Comparison of ENCODE assay signal across 12 cellular contexts in genomic region chr11:17498058-17498457, GRCh38. TPM values are rescaled to one million over a fixed set of nuclear protein-coding genes. Genes with fewer than 3 reads are reported as not detected.
DNase-seq lines count a peak whose midpoint lies in the region; ATAC-seq, FAIRE-seq and TF ChIP-seq lines count a peak whose summit lies in the region.
"Had no signal": no experiment of that assay in that cellular context is flagged by ENCODE, and none has a peak within 500 bp of the region (broad histone marks: within the 10 kb centered on the region; RNA-seq: fewer than 3 reads in every experiment).

No MANE protein-coding gene starts in this region.

- no peak for TF ChIP-seq POLR2A in H1 (IDR thresholded peaks at IDR 0.05; ENCODE audit: control extremely low read depth in 1 of 2, low read depth in 2 of 2, low read length in 2 of 2)
- TF ChIP-seq POLR2A in GM12892 (IDR thresholded peaks at IDR 0.05; ENCODE audit: low read depth, low read length): no peak

- no peak overlapping the region for H3K18ac ChIP-seq in H1 (ENCODE audit: extremely low read depth, low read length)

- no peak overlapping the region for H3K56ac ChIP-seq in H1 (replicated peaks; ENCODE audit: insufficient read length, low read depth, low read length)

- H3K23ac ChIP-seq in H1 (ENCODE audit: insufficient read length): no peak overlapping the region

- FAIRE-seq in H1 (lab: Jason Lieb, UNC): no peak
- FAIRE-seq in GM12892 (lab: Jason Lieb, UNC): no peak

- no peak for TF ChIP-seq EP300 in H1 (IDR thresholded peaks at IDR 0.05; ENCODE audit: borderline replicate concordance in 1 of 2, low read depth in 2 of 2, low read length in 2 of 2)

- H3K9me3 ChIP-seq in BLaER1 treated with 17β-estradiol and CSF1 and Interleukin-3, amounts not matched to agents 10 nM and 100 nM (replicated peaks in 1 of 11): no peaks in the 10 kb centered on the region
- no peaks in the 10 kb centered on the region for H3K9me3 ChIP-seq in H1 (ENCODE audit: insufficient read depth in 2 of 2, low read depth in 1 of 2, low read length in 1 of 2)
- H3K9me3 ChIP-seq: BLaER1, MG63 had no signal

- no peak overlapping the region for H2BK20ac ChIP-seq in H1 (ENCODE audit: low read length)

- no peak overlapping the region for H4K5ac ChIP-seq in H1 (ENCODE audit: insufficient read length, low read depth, low read length)

- no peaks in the 10 kb centered on the region for H3K23me2 ChIP-seq in H1 (ENCODE audit: low read depth, low read length)

- POLR2A ChIA-PET in H1 (lab: Charles Lee; ENCODE audit: partially characterized antibody): interaction anchor here (0.8 to 1.5 kb wide), 4 partner anchors 10 to 114 kb away, joined by 3 to 4 read pairs (median 4); partner anchors contain the start of gene OTOG

- no peak overlapping the region for H2BK15ac ChIP-seq in H1 (ENCODE audit: low read length)

- no peaks in the 10 kb centered on the region for H3K36me3 ChIP-seq in BLaER1 treated with 17β-estradiol and CSF1 and Interleukin-3, amounts not matched to agents 10 nM and 100 nM
- H3K36me3 ChIP-seq in H1 (ENCODE audit: control insufficient read depth in 2 of 4, insufficient read depth in 4 of 4, low read length in 3 of 4): no peaks in the 10 kb centered on the region
- H3K36me3 ChIP-seq: BLaER1, MG63 had no signal

- H2BK12ac ChIP-seq in H1 (ENCODE audit: low read depth, low read length): no peak overlapping the region

- H3K79me1 ChIP-seq in H1 (ENCODE audit: low read depth, low read length): no peaks in the 10 kb centered on the region

- DNase-seq in HL-60 (ENCODE audit: low read depth in 1 of 2, low spot score in 1 of 2) (peak; percentile 59 to 93), NCI-H510A (lab: John Stamatoyannopoulos, UW) (peak; percentile 64), H1 (ENCODE audit: low read depth in 1 of 2, low spot score in 2 of 2) (peak in 1 of 2 experiments; percentile 50), germinal center (ENCODE audit: low spot score) (no peak), GM12892 (ENCODE audit: insufficient read length) (no peak), foreskin keratinocyte (no peak)
- DNase-seq in central memory CD4-positive, alpha-beta T cell: no peak
- DNase-seq: MG63; stimulated activated CD4-positive, alpha-beta T cell treated with anti-CD3 and anti-CD28 coated beads, Interleukin-4, amount 100 ng/mL, for 1 hour had no signal

- TF ChIP-seq CTCF in HL-60 (IDR thresholded peaks at IDR 0.05; ENCODE audit: insufficient read depth, low read length): no peak
- no peak for TF ChIP-seq CTCF in H1 (IDR thresholded peaks at IDR 0.05; ENCODE audit: control extremely low read depth in 1 of 3, insufficient read depth in 1 of 3, low read depth in 1 of 3, low read length in 3 of 3)
- no peak for TF ChIP-seq CTCF in foreskin keratinocyte (conservative IDR thresholded peaks at IDR 0.05)

- TF ChIP-seq RAD21 in H1 (IDR thresholded peaks at IDR 0.05 in 1 of 2, conservative IDR thresholded peaks at IDR 0.05 in 1 of 2; ENCODE audit: low read depth in 2 of 2, low read length in 2 of 2): no peak

- CTCF ChIA-PET in H1 (lab: Charles Lee; ENCODE audit: partially characterized antibody): interaction anchor here (0.8 to 44.8 kb wide), 21 partner anchors 8 to 150 kb away, joined by 3 to 1414 read pairs (median 4); partner anchors contain the start of genes ABCC8 and KCNJ11

- H4K91ac ChIP-seq in H1 (replicated peaks; ENCODE audit: insufficient read length, low read length): no peak overlapping the region

- no peaks in the 10 kb centered on the region for H4K20me1 ChIP-seq in BLaER1 treated with 17β-estradiol and CSF1 and Interleukin-3, amounts not matched to agents 10 nM and 100 nM
- no peaks in the 10 kb centered on the region for H4K20me1 ChIP-seq in H1 (replicated peaks in 1 of 2; ENCODE audit: control insufficient read depth in 1 of 2, insufficient read depth in 2 of 2, low read length in 2 of 2)
- H4K20me1 ChIP-seq: BLaER1 had no signal

- H3K4me1 ChIP-seq in BLaER1 treated with 17β-estradiol and CSF1 and Interleukin-3, amounts not matched to agents 10 nM and 100 nM: peaks cover 4 to 53% (median 39%) of the 10 kb centered on the region in 10 experiments
- H3K4me1 ChIP-seq in H1 (replicated peaks in 1 of 4; ENCODE audit: control insufficient read depth in 3 of 4, insufficient read depth in 4 of 4, low read length in 3 of 4): peaks cover 0 to 6% (median 2%) of the 10 kb centered on the region in 4 experiments; a peak in 3 of 7 replicates
- no peaks in the 10 kb centered on the region for H3K4me1 ChIP-seq in foreskin keratinocyte

- H2BK120ac ChIP-seq in H1 (replicated peaks; ENCODE audit: low read depth, low read length): no peak overlapping the region

- 50% methylated on average over 4 of the region's 4 CpGs; no CpG with 5 or more reads in 1 of the 2 experiments for WGBS in H1 (ENCODE audit: extremely low coverage in 1 of 2, insufficient coverage in 1 of 2, insufficient read length in 1 of 2, insufficient replicate concordance in 2 of 2, low coverage in 1 of 2, low lambda C conversion rate in 2 of 2, missing lambda C conversion rate in 1 of 2), 2 experiments

- H3K9ac ChIP-seq in BLaER1 treated with 17β-estradiol and CSF1 and Interleukin-3, amounts not matched to agents 10 nM and 100 nM: no peak overlapping the region; a peak in 1 of 22 replicates
- H3K9ac ChIP-seq in H1 (replicated peaks in 1 of 4; ENCODE audit: extremely low read depth in 1 of 4, low read depth in 3 of 4, low read length in 3 of 4): no peak overlapping the region
- H3K9ac ChIP-seq: BLaER1 had no signal

- H3K14ac ChIP-seq in H1 (ENCODE audit: insufficient read length): no peak overlapping the region

- no peak overlapping the region for H3K4me3 ChIP-seq in BLaER1 treated with 17β-estradiol and CSF1 and Interleukin-3, amounts not matched to agents 10 nM and 100 nM
- no peak overlapping the region for H3K4me3 ChIP-seq in HL-60 (replicated peaks; ENCODE audit: insufficient read depth, low read length)
- no peak overlapping the region for H3K4me3 ChIP-seq in H1 (ENCODE audit: extremely low read depth in 1 of 4, insufficient read depth in 2 of 4, low read depth in 3 of 4, low read length in 4 of 4)
- H3K4me3 ChIP-seq: BLaER1, MG63 had no signal

- 0 out of 22 replicates have a peak, but pooled peaks cover 0 to 3% (median 0%) of the 10 kb centered on the region in 11 experiments for H3K27me3 ChIP-seq in BLaER1 treated with 17β-estradiol and CSF1 and Interleukin-3, amounts not matched to agents 10 nM and 100 nM
- H3K27me3 ChIP-seq in HL-60 (ENCODE audit: insufficient read depth, poor library complexity, severe bottlenecking) (no peaks in the 10 kb centered on the region), H1 (replicated peaks in 1 of 4; ENCODE audit: control insufficient read depth in 3 of 4, extremely low read depth in 1 of 4, insufficient read depth in 3 of 4, low read length in 3 of 4) (no peaks in the 10 kb centered on the region; a peak in 2 of 7 replicates), foreskin keratinocyte (peaks cover 7% of the 10 kb centered on the region)
- H3K27me3 ChIP-seq: BLaER1, MG63 had no signal

- peak overlapping the region in 7 of 11 experiments; percentile 2 to 45 (median 16); a peak in 9 of 22 replicates for H3K4me2 ChIP-seq in BLaER1 treated with 17β-estradiol and CSF1 and Interleukin-3, amounts not matched to agents 10 nM and 100 nM
- H3K4me2 ChIP-seq in H1 (ENCODE audit: insufficient read depth in 1 of 2, low read depth in 2 of 2, low read length in 2 of 2): no peak overlapping the region
- H3K4me2 ChIP-seq: BLaER1 had no signal

- no peak overlapping the region; the same call in 1 of the 2 replicates for H4K8ac ChIP-seq in H1 (ENCODE audit: extremely low read depth, insufficient read depth, low read length)

- no peak overlapping the region for H3K4ac ChIP-seq in H1 (replicated peaks; ENCODE audit: insufficient read length, low read depth, low read length)

- no peak for ATAC-seq in foreskin keratinocyte

- H2AFZ ChIP-seq in H1 (ENCODE audit: low read length): no peak overlapping the region

- no peaks in the 10 kb centered on the region for H3K79me2 ChIP-seq in H1 (ENCODE audit: control insufficient read depth in 1 of 2, insufficient read depth in 2 of 2, low read length in 2 of 2)

- no peak overlapping the region for H2AK5ac ChIP-seq in H1 (ENCODE audit: low read depth, low read length)

- H2BK5ac ChIP-seq in H1 (ENCODE audit: low read depth, low read length): no peak overlapping the region

- H3K27ac ChIP-seq in BLaER1 treated with 17β-estradiol and CSF1 and Interleukin-3, amounts not matched to agents 10 nM and 100 nM: peak overlapping the region in 2 of 11 experiments; percentile 34 to 50; a peak in 2 of 22 replicates
- H3K27ac ChIP-seq in HL-60 (replicated peaks) (peak overlapping the region; percentile 33), H1 (ENCODE audit: low read depth, low read length) (no peak overlapping the region), foreskin keratinocyte (no peak overlapping the region)
- H3K27ac ChIP-seq: BLaER1 had no signal

RNA-seq across cellular contexts. Expression of gene ABCC8, which starts 21.4 kb away (rescaled TPM):
- total RNA-seq in H1 (2021; fragmentation: NEBNext Ultra II Directional; extraction: Animal tissue kit (Norgen Biotek cat#: 25700)): 2.6 and 3.7 TPM in 2 replicates
- polyA plus RNA-seq in H1 (2011; rRNA removed): 4.9 and 7.1 TPM in 2 replicates
- polyA plus RNA-seq in H1 (2011; cell fraction: cytosol; rRNA removed): 4.3 TPM
- polyA plus RNA-seq in H1 (2011; cell fraction: nucleus; rRNA removed): 30.9 TPM
- 3.7 to 4.4 TPM (median 4.0 TPM) in 4 replicates for polyA plus RNA-seq in H1 (2012, experiment 1 of 2)
- 1.0 TPM for polyA plus RNA-seq in H1 (2012, experiment 2 of 2)
- polyA plus RNA-seq in H1 (2013, experiment 1 of 2): 1.2 TPM
- polyA plus RNA-seq in H1 (2013, experiment 2 of 2): 1.2 TPM
- polyA minus RNA-seq in H1 (2011; rRNA and poly(A)+ RNA removed): 10.8 and 11.7 TPM in 2 replicates
- polyA minus RNA-seq in H1 (2011; cell fraction: cytosol; rRNA and poly(A)+ RNA removed): 2.1 TPM
- polyA minus RNA-seq in H1 (2011; cell fraction: nucleus; rRNA and poly(A)+ RNA removed): 20.1 TPM
- not detected for polyA plus RNA-seq in GM12892 (2012; ENCODE audit: missing spikeins)
- not detected in 2 replicates for total RNA-seq in foreskin keratinocyte
- polyA plus RNA-seq in foreskin keratinocyte: not detected in 2 replicates
- total RNA-seq: dermis microvascular lymphatic vessel endothelial cell had no signal

RNA-seq across cellular contexts. Expression of gene USH1C, which starts 46.2 kb away (rescaled TPM):
- total RNA-seq in H1 (2021; fragmentation: NEBNext Ultra II Directional; extraction: Animal tissue kit (Norgen Biotek cat#: 25700)): 1.3 and 2.4 TPM in 2 replicates
- polyA plus RNA-seq in H1 (2011; rRNA removed) (1.6 and 2.3 TPM in 2 replicates), foreskin keratinocyte (not detected in 2 replicates)
- polyA plus RNA-seq in H1 (2011; cell fraction: cytosol; rRNA removed): 2.9 TPM
- 15.5 TPM for polyA plus RNA-seq in H1 (2011; cell fraction: nucleus; rRNA removed)
- 1.5 to 2.9 TPM (median 1.9 TPM) in 4 replicates for polyA plus RNA-seq in H1 (2012, experiment 1 of 2)
- polyA plus RNA-seq in H1 (2012, experiment 2 of 2): 0.94 TPM
- 1.5 TPM for polyA plus RNA-seq in H1 (2013, experiment 1 of 2)
- 1.7 TPM for polyA plus RNA-seq in H1 (2013, experiment 2 of 2)
- polyA minus RNA-seq in H1 (2011; rRNA and poly(A)+ RNA removed): 1.3 and 2.8 TPM in 2 replicates
- polyA minus RNA-seq in H1 (2011; cell fraction: cytosol; rRNA and poly(A)+ RNA removed): 1.3 TPM
- polyA minus RNA-seq in H1 (2011; cell fraction: nucleus; rRNA and poly(A)+ RNA removed): 3.7 TPM
- not detected for polyA plus RNA-seq in GM12892 (2012; ENCODE audit: missing spikeins)
- total RNA-seq in foreskin keratinocyte: not detected in 2 replicates
- total RNA-seq: dermis microvascular lymphatic vessel endothelial cell had no signal

RNA-seq across cellular contexts. Expression of gene OTOG, which starts 49.0 kb away (rescaled TPM):
- 1.5 and 2.4 TPM in 2 replicates for total RNA-seq in H1 (2021; fragmentation: NEBNext Ultra II Directional; extraction: Animal tissue kit (Norgen Biotek cat#: 25700))
- polyA plus RNA-seq in H1 (2011; rRNA removed) (0.41 and 0.88 TPM in 2 replicates), foreskin keratinocyte (not detected in 2 replicates)
- 0.49 TPM for polyA plus RNA-seq in H1 (2011; cell fraction: cytosol; rRNA removed)
- polyA plus RNA-seq in H1 (2011; cell fraction: nucleus; rRNA removed): 5.5 TPM
- 0.26 to 1.3 TPM (median 0.73 TPM) in 4 replicates for polyA plus RNA-seq in H1 (2012, experiment 1 of 2)
- 0.08 TPM for polyA plus RNA-seq in H1 (2012, experiment 2 of 2)
- 0.83 TPM for polyA plus RNA-seq in H1 (2013, experiment 1 of 2)
- 1.4 TPM for polyA plus RNA-seq in H1 (2013, experiment 2 of 2)
- polyA minus RNA-seq in H1 (2011; rRNA and poly(A)+ RNA removed): 4.6 and 4.9 TPM in 2 replicates
- 1.3 TPM for polyA minus RNA-seq in H1 (2011; cell fraction: cytosol; rRNA and poly(A)+ RNA removed)
- 11.7 TPM for polyA minus RNA-seq in H1 (2011; cell fraction: nucleus; rRNA and poly(A)+ RNA removed)
- not detected for polyA plus RNA-seq in GM12892 (2012; ENCODE audit: missing spikeins)
- not detected in 2 replicates for total RNA-seq in foreskin keratinocyte
- total RNA-seq: dermis microvascular lymphatic vessel endothelial cell had no signal

Comparison
In these comparisons a context has a peak if more than half of its experiments do, and no peak if none do; other contexts are left out.
1. H3K4me2 ChIP-seq: peak in BLaER1 treated with 17β-estradiol and CSF1 and Interleukin-3, amounts not matched to agents 10 nM and 100 nM (7 of 11); none in H1 (0 of 2).
2. DNase-seq: peak in HL-60 (2 of 2) and NCI-H510A (single experiment); none in germinal center (single experiment), central memory CD4-positive, alpha-beta T cell (single experiment), GM12892 (single experiment) and foreskin keratinocyte (0 of 2).